In the genomic region with DNA sequence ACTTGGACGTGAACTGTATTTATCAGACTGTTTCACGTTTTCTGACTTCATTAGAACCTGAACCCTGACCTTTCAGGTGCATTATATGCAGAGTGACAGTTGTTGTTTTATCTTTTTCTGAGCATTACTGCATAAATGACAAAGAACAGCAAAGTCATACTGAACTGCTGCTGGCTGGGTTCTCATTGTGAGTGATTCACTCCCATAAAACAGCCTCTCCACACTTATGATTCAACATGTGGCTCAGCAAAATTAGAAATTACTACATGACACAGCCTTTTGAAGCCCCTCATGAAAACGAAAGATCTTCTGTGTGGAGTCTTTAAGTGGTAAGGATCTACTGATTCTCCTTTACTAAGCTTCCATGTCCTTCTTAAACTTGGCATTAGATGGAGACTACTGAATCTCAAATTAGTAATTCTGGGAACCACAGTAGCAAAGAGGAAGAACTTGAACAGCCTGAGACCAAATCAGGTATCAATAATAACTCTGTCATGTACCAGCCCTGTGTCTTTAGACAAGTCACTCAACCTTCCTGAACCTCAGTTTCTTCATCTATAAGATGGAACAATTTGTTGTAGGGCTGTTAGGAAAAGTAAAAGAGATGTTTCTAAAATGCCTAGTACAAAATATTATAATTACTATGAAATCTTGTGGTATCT, we compare ENCODE assay signal across 11 cellular contexts.
DNase-seq lines count a peak whose midpoint lies in the region; ATAC-seq and TF ChIP-seq lines count a peak whose summit lies in the region.
"Had no signal": no experiment of that assay in that cellular context is flagged by ENCODE, and none has a peak within 500 bp of the region (broad histone marks: within the 10 kb centered on the region; RNA-seq: fewer than 3 reads in every experiment).

No MANE protein-coding gene starts in this region.

- ATAC-seq in GM23338 = no peak

- H3K27me3 ChIP-seq in GM23338 (ENCODE audit: insufficient read depth) = no peaks in the 10 kb centered on the region
- H3K27me3 ChIP-seq: right lobe of liver had no signal

- no peak overlapping the region for H3K4me3 Mint-ChIP-seq in GM23338
- no peak overlapping the region for H3K4me3 Mint-ChIP-seq in chondrocyte (ENCODE audit: unreplicated experiment)

- H3K36me3 Mint-ChIP-seq in GM23338 (ENCODE audit: low read depth) (peaks cover 3% of the 10 kb centered on the region; the same call in 1 of the 3 replicates), chondrocyte (ENCODE audit: low read depth) (no peaks in the 10 kb centered on the region)

- no peaks in the 10 kb centered on the region for H3K9me2 ChIP-seq in GM23338 (ENCODE audit: insufficient read depth)

- no peaks in the 10 kb centered on the region for H3K9me3 Mint-ChIP-seq in GM23338
- no peaks in the 10 kb centered on the region for H3K9me3 Mint-ChIP-seq in chondrocyte (ENCODE audit: low read depth)

- H3F3A ChIP-seq in GM23338 (replicated peaks; ENCODE audit: low read depth) = no peaks in the 10 kb centered on the region

- no peaks in the 10 kb centered on the region for H3K4me1 ChIP-seq in GM23338 (ENCODE audit: insufficient read depth)
- H3K4me1 ChIP-seq: right lobe of liver had no signal

- no peaks in the 10 kb centered on the region for H3K27me3 Mint-ChIP-seq in GM23338 (ENCODE audit: insufficient read depth, low read depth, poor library complexity)
- H3K27me3 Mint-ChIP-seq in chondrocyte (ENCODE audit: low read depth) = no peaks in the 10 kb centered on the region

- H3K27ac ChIP-seq in GM23338 (ENCODE audit: low read depth) = no peak overlapping the region
- H3K27ac ChIP-seq: right lobe of liver, VCaP had no signal

- no peak overlapping the region for H3K4me3 ChIP-seq in GM23338
- H3K4me3 ChIP-seq: right lobe of liver had no signal

- no peaks in the 10 kb centered on the region for H3K36me3 ChIP-seq in GM23338 (ENCODE audit: insufficient read depth)
- H3K36me3 ChIP-seq: right lobe of liver had no signal

- H3K4me1 Mint-ChIP-seq in GM23338 = peaks cover 7% of the 10 kb centered on the region; the same call in 2 of the 3 replicates
- peaks cover 38% of the 10 kb centered on the region for H3K4me1 Mint-ChIP-seq in chondrocyte (ENCODE audit: low read depth)

- H3K27ac Mint-ChIP-seq in GM23338 = peak overlapping the region; percentile 69; the same call in 1 of the 2 replicates
- peak overlapping the region; percentile 76 for H3K27ac Mint-ChIP-seq in chondrocyte (ENCODE audit: unreplicated experiment)

- H4K20me1 ChIP-seq in GM23338 (replicated peaks; ENCODE audit: insufficient read depth) = no peaks in the 10 kb centered on the region

- DNase-seq in GM23338 (ENCODE audit: low spot score) (no peak), NCI-H69 (lab: John Stamatoyannopoulos, UW) (peak; percentile 11), chondrocyte (ENCODE audit: low spot score) (no peak), renal cortical epithelial cell (ENCODE audit: low read depth) (peak; percentile 72), NCI-H774 (lab: John Stamatoyannopoulos, UW) (no peak), NCI-H1105 (lab: John Stamatoyannopoulos, UW) (no peak)
- DNase-seq in stimulated activated naive CD4-positive, alpha-beta T cell (lab: John Stamatoyannopoulos, UW) = no peak
- DNase-seq: central memory CD4-positive, alpha-beta T cell; right lobe of liver; stimulated activated naive CD4-positive, alpha-beta T cell treated with Interleukin-2 at 50 U/mL for 16 hours had no signal

- no peak overlapping the region for H3K4me2 ChIP-seq in GM23338

- H2AFZ ChIP-seq in GM23338 = no peak overlapping the region

- H3K79me2 ChIP-seq in GM23338 (replicated peaks; ENCODE audit: insufficient read depth) = no peaks in the 10 kb centered on the region

- no peak for TF ChIP-seq CTCF in GM23338 (conservative IDR thresholded peaks at IDR 0.05; ENCODE audit: low read depth in 2 of 2)
- no peak for TF ChIP-seq CTCF in chondrocyte (IDR thresholded peaks at IDR 0.05)

TF ChIP-seq in GM23338, 12 proteins besides CTCF, POLR2A, EP300 and RAD21:
- TF ChIP-seq CREB1 (CRISPR knock-in tag; IDR thresholded peaks at IDR 0.05; ENCODE audit: low read depth) (no peak), ZNF114 (CRISPR knock-in tag; IDR thresholded peaks at IDR 0.05) (no peak), JUNB (IDR thresholded peaks at IDR 0.05; ENCODE audit: unreplicated experiment) (no peak), EZH2phosphoT487 (IDR thresholded peaks at IDR 0.05; ENCODE audit: unreplicated experiment) (no peak)

Comparison
In these comparisons a context has a peak if more than half of its experiments do, and no peak if none do; other contexts are left out.
1. DNase-seq: peak in NCI-H69 (single experiment) and renal cortical epithelial cell (single experiment); none in GM23338 (single experiment), chondrocyte (single experiment), NCI-H774 (single experiment), NCI-H1105 (single experiment) and stimulated activated naive CD4-positive, alpha-beta T cell (0 of 6).